25 cellular contexts compared by ENCODE assay signal in genomic region chr13:35347679-35348205, GRCh38.
"Had no signal": no experiment of that assay in that cellular context is flagged by ENCODE, and none has a peak within 500 bp of the region (broad histone marks: within the 10 kb centered on the region; RNA-seq: fewer than 3 reads in every experiment).

No MANE protein-coding gene starts in this region.

- H3K36me3 Mint-ChIP-seq: stimulated activated naive B cell treated with anti-CD40 and anti-IgM and Interleukin-4, amounts not matched to agents 10 μg/mL and 1 μg/mL and 100 μg/mL, for 72 hours; type B pancreatic cell had no signal

- DNase-seq: activated B cell treated with CpG ODN at 0.5 μM for 24 hours; activated CD4-positive, alpha-beta T cell treated with anti-CD3 and anti-CD28 coated beads for 36 hours; activated CD4-positive, alpha-beta T cell treated with anti-CD3 and anti-CD28 coated beads, Interleukin-2, amount 50 U/mL, for 48 hours; activated effector memory CD4-positive, alpha-beta T cell treated with Interleukin-2 at 50 U/mL for 16 hours; activated naive CD4-positive, alpha-beta T cell treated with anti-CD3 and anti-CD28 coated beads for 36 hours; activated T-cell treated with anti-CD3 and anti-CD28 coated beads, Interleukin-2, amount 50 U/mL, for 72 hours; body of pancreas; cortex of kidney; endodermal cell; esophagus squamous epithelium; heart right ventricle; islet precursor cell; left cardiac atrium; mucosa of descending colon; ovary; stimulated activated CD4-positive, alpha-beta T cell treated with anti-CD3 and anti-CD28 coated beads, Interleukin-2, amount 100 ng/mL, for 48 hours; stimulated activated CD8-positive, alpha-beta memory T cell treated with anti-CD3 and anti-CD28 coated beads, Interleukin-4, amount 100 ng/mL, for 48 hours; stimulated activated naive B cell treated with anti-CD40 and anti-IgM and Interleukin-4, amounts not matched to agents 10 μg/mL and 1 μg/mL and 100 μg/mL, for 72 hours; T1000; testis had no signal

- H3K4me3 Mint-ChIP-seq: activated B cell treated with CpG ODN at 0.5 μM for 24 hours; activated CD4-positive, alpha-beta T cell treated with anti-CD3 and anti-CD28 coated beads for 36 hours; activated naive CD4-positive, alpha-beta T cell treated with anti-CD3 and anti-CD28 coated beads for 36 hours; activated T-cell treated with anti-CD3 and anti-CD28 coated beads, Interleukin-2, amount 50 U/mL, for 72 hours; endodermal cell; memory B cell; stimulated activated naive B cell treated with anti-CD40 and anti-IgM and Interleukin-4, amounts not matched to agents 10 μg/mL and 1 μg/mL and 100 μg/mL, for 72 hours; type B pancreatic cell had no signal

- H3K4me1 Mint-ChIP-seq: activated B cell treated with CpG ODN at 0.5 μM for 24 hours; activated CD4-positive, alpha-beta T cell treated with anti-CD3 and anti-CD28 coated beads for 36 hours; memory B cell had no signal

- H3K27me3 Mint-ChIP-seq: activated B cell treated with CpG ODN at 0.5 μM for 24 hours; activated CD4-positive, alpha-beta T cell treated with anti-CD3 and anti-CD28 coated beads for 36 hours; memory B cell; stimulated activated naive B cell treated with anti-CD40 and anti-IgM and Interleukin-4, amounts not matched to agents 10 μg/mL and 1 μg/mL and 100 μg/mL, for 72 hours; type B pancreatic cell had no signal

- H3K4me3 ChIP-seq: body of pancreas, cardiac muscle cell, esophagus squamous epithelium, heart right ventricle, mucosa of descending colon, ovary, prostate gland, testis, vagina had no signal

- H3K27me3 ChIP-seq: body of pancreas, cardiac muscle cell, esophagus squamous epithelium, heart right ventricle, ovary, testis, vagina had no signal

- H3K27ac Mint-ChIP-seq: activated B cell treated with CpG ODN at 0.5 μM for 24 hours; activated CD4-positive, alpha-beta T cell treated with anti-CD3 and anti-CD28 coated beads for 36 hours; activated naive CD4-positive, alpha-beta T cell treated with anti-CD3 and anti-CD28 coated beads for 36 hours; activated T-cell treated with anti-CD3 and anti-CD28 coated beads, Interleukin-2, amount 50 U/mL, for 72 hours; endodermal cell; memory B cell; stimulated activated naive B cell treated with anti-CD40 and anti-IgM and Interleukin-4, amounts not matched to agents 10 μg/mL and 1 μg/mL and 100 μg/mL, for 72 hours; type B pancreatic cell had no signal

- H3K9me3 Mint-ChIP-seq: activated B cell treated with CpG ODN at 0.5 μM for 24 hours; activated naive CD4-positive, alpha-beta T cell treated with anti-CD3 and anti-CD28 coated beads for 36 hours; activated T-cell treated with anti-CD3 and anti-CD28 coated beads, Interleukin-2, amount 50 U/mL, for 72 hours; endodermal cell; memory B cell; stimulated activated naive B cell treated with anti-CD40 and anti-IgM and Interleukin-4, amounts not matched to agents 10 μg/mL and 1 μg/mL and 100 μg/mL, for 72 hours; type B pancreatic cell had no signal

- H3K9me3 ChIP-seq: body of pancreas, esophagus squamous epithelium, heart right ventricle, mucosa of descending colon, ovary, prostate gland, testis, vagina had no signal

- ATAC-seq: activated CD4-positive, alpha-beta T cell treated with anti-CD3 and anti-CD28 coated beads for 36 hours; activated T-cell treated with anti-CD3 and anti-CD28 coated beads, Interleukin-2, amount 50 U/mL, for 72 hours; body of pancreas; heart right ventricle; left cardiac atrium; mucosa of descending colon; stimulated activated naive B cell treated with anti-CD40 and anti-IgM and Interleukin-4, amounts not matched to agents 10 μg/mL and 1 μg/mL and 100 μg/mL, for 72 hours had no signal

- H3K27ac ChIP-seq: body of pancreas, cardiac muscle cell, esophagus squamous epithelium, heart right ventricle, ovary, prostate gland, testis, vagina had no signal

- H3K4me1 ChIP-seq: esophagus squamous epithelium, prostate gland, testis, vagina had no signal

- H3K36me3 ChIP-seq: cardiac muscle cell, esophagus squamous epithelium, ovary, prostate gland, vagina had no signal
